In the genomic region with DNA sequence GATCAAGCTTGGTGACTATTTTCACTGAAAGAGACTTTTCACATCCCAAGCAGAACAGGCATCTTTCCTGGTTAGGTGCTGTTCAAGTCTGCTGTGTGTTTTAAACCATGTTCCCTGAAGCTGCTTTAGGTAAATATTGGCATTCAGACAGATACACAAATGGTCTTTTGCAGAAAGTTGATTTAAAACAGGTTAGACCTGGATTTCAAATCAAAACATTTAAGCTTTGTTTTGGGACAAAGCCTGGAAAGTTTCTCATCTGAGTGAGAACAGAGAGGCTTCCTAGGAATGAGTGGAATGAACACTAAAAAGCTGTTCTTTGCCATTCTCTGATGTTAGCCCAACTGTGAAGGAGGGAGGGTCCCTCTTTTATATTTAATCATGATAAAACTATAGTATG, we compare ENCODE assay signal across 15 cellular contexts. TPM values are rescaled to one million over a fixed set of nuclear protein-coding genes. Genes with fewer than 3 reads are reported as not detected.
DNase-seq lines count a peak whose midpoint lies in the region; ATAC-seq and TF ChIP-seq lines count a peak whose summit lies in the region.
"Had no signal": no experiment of that assay in that cellular context is flagged by ENCODE, and none has a peak within 500 bp of the region (broad histone marks: within the 10 kb centered on the region; RNA-seq: fewer than 3 reads in every experiment).

No MANE protein-coding gene starts in this region.

- no peak for TF ChIP-seq POLR2A in stomach (IDR thresholded peaks at IDR 0.05)

- intact Hi-C loops in MCF 10A (cut with micrococcal nuclease) (no loop called here), lower lobe of right lung (cut with DNase I) (no loop called here), stomach (cut with DNase I; ENCODE audit: low total_unique reads) (no loop called here)

- H3K27ac ChIP-seq in lower lobe of right lung, result no peak overlapping the region
- H3K27ac ChIP-seq in stomach, result peak overlapping the region; percentile 65 to 90 (median 74)

- CTCF ChIA-PET in MCF 10A (lab: Yijun Ruan, JAX), result interaction anchor here (0.6 kb wide), 1 partner anchor 595 kb away, joined by 3 read pairs; no protein-coding TSS in a partner anchor

- BruUV-seq in MCF 10A (replicated peaks; lab: Mats Ljungman, UMichigan), result no TSS peak

- H3K36me3 ChIP-seq in lower lobe of right lung, result peaks cover 4% of the 10 kb centered on the region
- no peaks in the 10 kb centered on the region for H3K36me3 ChIP-seq in stomach

- no peaks in the 10 kb centered on the region for H3K36me3 Mint-ChIP-seq in HFFc6 (ENCODE audit: low read depth)
- H3K36me3 Mint-ChIP-seq in MCF 10A (ENCODE audit: insufficient read depth, unreplicated experiment), result no peaks in the 10 kb centered on the region
- H3K36me3 Mint-ChIP-seq: activated naive CD8-positive, alpha-beta T cell; CD4-positive, CD25-positive, alpha-beta regulatory T cell had no signal

- H3K27me3 Mint-ChIP-seq in HFFc6 (ENCODE audit: insufficient read depth) (no peaks in the 10 kb centered on the region; the same call in 1 of the 2 replicates), MCF 10A (ENCODE audit: insufficient read depth, unreplicated experiment) (no peaks in the 10 kb centered on the region)

- peak; percentile 52 to 68 for ATAC-seq in lower lobe of right lung
- no peak for ATAC-seq in GM21381 (IDR thresholded peaks at IDR 0.05; ENCODE audit: unreplicated experiment)
- ATAC-seq: activated CD4-positive, alpha-beta T cell treated with anti-CD3 and anti-CD28 coated beads for 36 hours had no signal

- DNase-seq in HFFc6 (no peak), MCF 10A (ENCODE audit: unreplicated experiment) (no peak), lower lobe of right lung (no peak), stomach (no peak), foreskin melanocyte (no peak), NCI-H1092 (lab: John Stamatoyannopoulos, UW) (no peak), NK-92 (lab: John Stamatoyannopoulos, UW; ENCODE audit: unreplicated experiment) (no peak)
- DNase-seq: activated CD4-positive, alpha-beta T cell treated with anti-CD3 and anti-CD28 coated beads for 36 hours; CD4-positive, CD25-positive, alpha-beta regulatory T cell; KBM-7; NCI-H1417 treated with DMSO at 0.1 percent for 48 hours; NCI-H446; stimulated activated CD4-positive, alpha-beta T cell treated with anti-CD3 and anti-CD28 coated beads, Interleukin-4, amount 100 ng/mL, for 1 hour had no signal

- H3K4me3 Mint-ChIP-seq in HFFc6 (peak overlapping the region; percentile 27), MCF 10A (ENCODE audit: unreplicated experiment) (no peak overlapping the region)
- H3K4me3 Mint-ChIP-seq: activated CD4-positive, alpha-beta T cell treated with anti-CD3 and anti-CD28 coated beads for 36 hours; activated naive CD8-positive, alpha-beta T cell; CD4-positive, CD25-positive, alpha-beta regulatory T cell had no signal

- peaks cover 90% of the 10 kb centered on the region for H3K4me1 Mint-ChIP-seq in HFFc6 (ENCODE audit: low read depth)
- peaks cover 75% of the 10 kb centered on the region for H3K4me1 Mint-ChIP-seq in MCF 10A (ENCODE audit: insufficient read depth, unreplicated experiment)
- H3K4me1 Mint-ChIP-seq: activated CD4-positive, alpha-beta T cell treated with anti-CD3 and anti-CD28 coated beads for 36 hours; CD4-positive, CD25-positive, alpha-beta regulatory T cell had no signal

- no peaks in the 10 kb centered on the region for H3K9me3 ChIP-seq in lower lobe of right lung
- H3K9me3 ChIP-seq in stomach, result no peaks in the 10 kb centered on the region

- H3K27ac Mint-ChIP-seq in HFFc6 (peak overlapping the region; percentile 80), MCF 10A (ENCODE audit: low read depth, unreplicated experiment) (peak overlapping the region; percentile 82)
- H3K27ac Mint-ChIP-seq: activated CD4-positive, alpha-beta T cell treated with anti-CD3 and anti-CD28 coated beads for 36 hours; activated naive CD8-positive, alpha-beta T cell; CD4-positive, CD25-positive, alpha-beta regulatory T cell had no signal

- H3K27me3 ChIP-seq in lower lobe of right lung (ENCODE audit: low read depth) (no peaks in the 10 kb centered on the region), stomach (no peaks in the 10 kb centered on the region)

- H3K9me3 Mint-ChIP-seq in HFFc6 (no peaks in the 10 kb centered on the region), MCF 10A (ENCODE audit: unreplicated experiment) (no peaks in the 10 kb centered on the region)

- H3K4me3 ChIP-seq in lower lobe of right lung (no peak overlapping the region), stomach (no peak overlapping the region)

- POLR2A ChIA-PET in MCF 10A (lab: Yijun Ruan, JAX), result interaction anchor here (0.8 to 1.0 kb wide), 2 partner anchors 11 to 16 kb away, joined by 3 to 6 read pairs; partner anchors contain the start of gene ANXA3

- TF ChIP-seq CTCF in HFFc6 (IDR thresholded peaks at IDR 0.05) (no peak), MCF 10A (IDR thresholded peaks at IDR 0.05; ENCODE audit: unreplicated experiment) (no peak), lower lobe of right lung (IDR thresholded peaks at IDR 0.05) (no peak), stomach (IDR thresholded peaks at IDR 0.05) (no peak)

- H3K4me1 ChIP-seq in lower lobe of right lung (peaks cover 44% of the 10 kb centered on the region), stomach (peaks cover 29 to 85% (median 50%) of the 10 kb centered on the region in 4 donors)

- no peak for TF ChIP-seq EP300 in stomach (IDR thresholded peaks at IDR 0.05)

RNA-seq across cellular contexts. Expression of gene ANXA3, which starts 10.1 kb away (rescaled TPM):
- 1 to 10 TPM; 1.5 to 3.0 (median 1.6) TPM for total RNA-seq in HFFc6 (2021; fragmentation: NEBNext Ultra II Directional; extraction: Animal tissue kit (Norgen Biotek cat#: 25700))
- 260 and 272 TPM in 2 replicates for total RNA-seq in MCF 10A (2022)
- 148 TPM for total RNA-seq in lower lobe of right lung
- 100 to 1,000 TPM in 4 of 5 donors, 10 to 100 TPM in 1; 26.1 to 235 (median 156) TPM for total RNA-seq in stomach
- polyA plus RNA-seq in stomach, result 100 to 1,000 TPM in 2 of 3 donors, 10 to 100 TPM in 1; 90.0 to 184 (median 145) TPM
- total RNA-seq: CD4-positive, CD25-positive, alpha-beta regulatory T cell had no signal
- polyA plus RNA-seq: CD4-positive, CD25-positive, alpha-beta regulatory T cell had no signal

Comparison
In these comparisons a context has a peak if more than half of its experiments do, and no peak if none do; other contexts are left out.
1. RNA of gene ANXA3, which starts 10.1 kb away (total RNA-seq): 260 to 272 TPM in MCF 10A, 26.1 to 235 TPM in stomach and 148 TPM in lower lobe of right lung (single experiment); 1.5 to 3.0 TPM in HFFc6; every median in the first group is over 4 times any median in the second.